Comparison of ENCODE assay signal across 8 cellular contexts in genomic region chr4:123443401-123444297, GRCh38. TPM values are rescaled to one million over a fixed set of nuclear protein-coding genes. Genes with fewer than 3 reads are reported as not detected.
DNase-seq lines count a peak whose midpoint lies in the region; ATAC-seq, FAIRE-seq and TF ChIP-seq lines count a peak whose summit lies in the region.

No MANE protein-coding gene starts in this region.

- no peak overlapping the region for H3K4me3 ChIP-seq in fibroblast of lung (replicated peaks in 1 of 4; ENCODE audit: control extremely low read depth in 1 of 4, insufficient read depth in 1 of 4, low read depth in 3 of 4, low read length in 4 of 4)
- peak overlapping the region in 1 of 3 donors; percentile 5 for H3K4me3 ChIP-seq in skeletal muscle tissue (ENCODE audit: low read length in 3 of 3)

- peak overlapping the region; percentile 11 for H3K27ac ChIP-seq in fibroblast of lung (ENCODE audit: insufficient read depth, low read length)
- peak overlapping the region; percentile 51 for H3K27ac ChIP-seq in skeletal muscle tissue (ENCODE audit: low read depth, low read length)

- peak overlapping the region; percentile 33 for H3K4me2 ChIP-seq in fibroblast of lung (ENCODE audit: extremely low read depth, insufficient read depth, low read length)

- no peaks in the 10 kb centered on the region for H4K20me1 ChIP-seq in fibroblast of lung (ENCODE audit: control insufficient read depth, extremely low read depth, insufficient read depth, low read length)

- FAIRE-seq in HTR-8/SVneo (lab: Jason Lieb, UNC) = no peak

- H3K9me3 ChIP-seq in fibroblast of lung (ENCODE audit: control insufficient read depth, insufficient read depth, low read depth, low read length) (no peaks in the 10 kb centered on the region), skeletal muscle tissue (ENCODE audit: control insufficient read depth in 3 of 3, low read length in 3 of 3) (no peaks in the 10 kb centered on the region)

- H2AFZ ChIP-seq in fibroblast of lung (ENCODE audit: low read length) = peak overlapping the region; percentile 17

- TF ChIP-seq CTCF in fibroblast of lung (conservative IDR thresholded peaks at IDR 0.05 in 1 of 2, IDR thresholded peaks at IDR 0.05 in 1 of 2; ENCODE audit: low read depth in 1 of 2, low read length in 2 of 2) = no peak

- no peaks in the 10 kb centered on the region for H3K36me3 ChIP-seq in fibroblast of lung (ENCODE audit: control insufficient read depth, insufficient read depth, low read length)
- no peaks in the 10 kb centered on the region for H3K36me3 ChIP-seq in skeletal muscle tissue (ENCODE audit: control insufficient read depth in 3 of 3, insufficient read depth in 3 of 3, low read length in 3 of 3)

- peak; percentile 28 for DNase-seq in activated CD8-positive, alpha-beta memory T cell treated with anti-CD3 and anti-CD28 coated beads, Interleukin-2, amount 50 U/mL, for 4 hours
- no peak for DNase-seq in activated CD8-positive, alpha-beta memory T cell treated with anti-CD3 and anti-CD28 coated beads for 24 hours
- peak; percentile 50 for DNase-seq in RPMI7951 (ENCODE audit: low read depth)
- DNase-seq in fibroblast of lung (ENCODE audit: low read depth in 2 of 2) = peak in 1 of 2 donors; percentile 13
- DNase-seq in HTR-8/SVneo (ENCODE audit: insufficient read length, low spot score) = no peak
- DNase-seq in effector CD8-positive, alpha-beta T cell (lab: John Stamatoyannopoulos, UW) = no peak

- peak; percentile 64 for ATAC-seq in HG02973 (IDR thresholded peaks at IDR 0.05; ENCODE audit: unreplicated experiment)

- H3K9ac ChIP-seq in fibroblast of lung (ENCODE audit: insufficient read depth, low read length) = no peak overlapping the region
- peak overlapping the region in 2 of 3 donors; percentile 5 to 35 for H3K9ac ChIP-seq in skeletal muscle tissue (ENCODE audit: low read depth in 1 of 3, low read length in 3 of 3)

- peaks cover 2% of the 10 kb centered on the region for H3K4me1 ChIP-seq in fibroblast of lung (ENCODE audit: control insufficient read depth, extremely low read depth, insufficient read depth, low read length)
- peaks cover 6 to 11% (median 6%) of the 10 kb centered on the region in 3 donors for H3K4me1 ChIP-seq in skeletal muscle tissue (ENCODE audit: control insufficient read depth in 3 of 3, insufficient read depth in 3 of 3, low read length in 3 of 3)

- no peaks in the 10 kb centered on the region for H3K79me2 ChIP-seq in fibroblast of lung (ENCODE audit: control insufficient read depth, insufficient read depth, low read length)

- H3K27me3 ChIP-seq in fibroblast of lung (ENCODE audit: control insufficient read depth, insufficient read depth, low read length) (no peaks in the 10 kb centered on the region), skeletal muscle tissue (ENCODE audit: control insufficient read depth in 3 of 3, insufficient read depth in 3 of 3, low read length in 3 of 3) (no peaks in the 10 kb centered on the region)

RNA-seq across cellular contexts. Expression of gene SPRY1, which starts 47.1 kb away (rescaled TPM):
- total RNA-seq in RPMI7951 (2014; rRNA removed; shearing (Covaris generic)) = 14.6 and 14.8 TPM in 2 replicates
- total RNA-seq in fibroblast of lung (14.9 and 21.3 TPM in 2 replicates), skeletal muscle tissue (77.8 TPM)
- polyA plus RNA-seq in fibroblast of lung = 15.3 and 23.9 TPM in 2 replicates
- 21.2 and 41.6 TPM in 2 replicates for polyA plus RNA-seq in fibroblast of lung (2012)
- 38.5 and 59.3 TPM in 2 replicates for polyA minus RNA-seq in fibroblast of lung (ENCODE audit: low replicate concordance)

Comparison
In these comparisons a context has a peak if more than half of its experiments do, and no peak if none do; other contexts are left out.
1. DNase-seq: peak in activated CD8-positive, alpha-beta memory T cell treated with anti-CD3 and anti-CD28 coated beads, Interleukin-2, amount 50 U/mL, for 4 hours (single experiment) and RPMI7951 (single experiment); none in activated CD8-positive, alpha-beta memory T cell treated with anti-CD3 and anti-CD28 coated beads for 24 hours (single experiment), HTR-8/SVneo (single experiment) and effector CD8-positive, alpha-beta T cell (single experiment).